ENCODE assay signal across 38 cellular contexts in the genomic region with DNA sequence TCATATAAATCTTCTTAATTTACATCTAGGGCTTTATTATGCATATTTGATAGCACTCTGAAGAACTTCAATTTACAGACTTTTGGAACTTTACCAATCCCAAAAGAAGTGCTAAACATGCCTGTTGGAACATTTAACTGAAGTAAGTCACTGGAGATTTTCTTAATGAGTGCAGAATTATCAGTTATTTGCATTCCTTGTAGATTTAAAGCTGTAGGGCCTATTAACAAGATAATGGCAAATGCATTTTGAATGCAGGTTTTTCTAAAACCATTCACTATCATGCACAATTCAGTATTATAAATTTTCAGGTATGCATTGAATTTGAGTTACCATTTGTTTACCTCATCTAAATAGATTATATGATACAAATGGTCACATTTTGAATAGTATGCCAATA.
"Had no signal": no experiment of that assay in that cellular context is flagged by ENCODE, and none has a peak within 500 bp of the region (broad histone marks: within the 10 kb centered on the region; RNA-seq: fewer than 3 reads in every experiment).

No MANE protein-coding gene starts in this region.

- H3K4me3 ChIP-seq: adrenal gland, ascending aorta, body of pancreas, breast epithelium, cardiac muscle cell had no signal

- H3K36me3 ChIP-seq: adrenal gland, ascending aorta, brain microvascular endothelial cell, breast epithelium, cardiac muscle cell had no signal

- ATAC-seq: activated naive CD4-positive, alpha-beta T cell treated with anti-CD3 and anti-CD28 coated beads, Interleukin-2, amount 50 U/mL, for 72 hours; activated naive CD8-positive, alpha-beta T cell treated with anti-CD3 and anti-CD28 coated beads, Interleukin-2, amount 50 U/mL, for 24 hours; activated T-cell treated with anti-CD3 and anti-CD28 coated beads, Interleukin-2, amount 50 U/mL, for 4 hours; activated T-cell treated with anti-CD3 and anti-CD28 coated beads, Interleukin-2, amount 50 U/mL, for 72 hours; activated T-helper 17 cell treated with anti-CD3 and anti-CD28 coated beads, Interleukin-2, amount 50 U/mL, for 72 hours; body of pancreas had no signal

- H3K4me1 Mint-ChIP-seq: activated naive CD4-positive, alpha-beta T cell treated with anti-CD3 and anti-CD28 coated beads, Interleukin-2, amount 10 ng/mL, durations not matched to agents 7 days and 5 days; activated naive CD4-positive, alpha-beta T cell treated with anti-CD3 and anti-CD28 coated beads, Interleukin-2, amount 50 U/mL, for 24 hours; activated naive CD8-positive, alpha-beta T cell treated with anti-CD3 and anti-CD28 coated beads for 36 hours; activated naive CD8-positive, alpha-beta T cell treated with anti-CD3 and anti-CD28 coated beads, Interleukin-2, amount 10 ng/mL, durations not matched to agents 7 days and 5 days; activated naive CD8-positive, alpha-beta T cell treated with anti-CD3 and anti-CD28 coated beads, Interleukin-2, amount 50 U/mL, for 24 hours; activated T-helper 17 cell treated with anti-CD3 and anti-CD28 coated beads, Interleukin-2, amount 50 U/mL, for 72 hours; brain; central memory CD8-positive, alpha-beta T cell had no signal

- H3K9me3 Mint-ChIP-seq: activated naive CD4-positive, alpha-beta T cell treated with anti-CD3 and anti-CD28 coated beads, Interleukin-2, amount 10 ng/mL, durations not matched to agents 7 days and 5 days; activated naive CD4-positive, alpha-beta T cell treated with anti-CD3 and anti-CD28 coated beads, Interleukin-2, amount 50 U/mL, for 24 hours; activated naive CD8-positive, alpha-beta T cell treated with anti-CD3 and anti-CD28 coated beads for 36 hours; activated naive CD8-positive, alpha-beta T cell treated with anti-CD3 and anti-CD28 coated beads, Interleukin-2, amount 10 ng/mL, durations not matched to agents 7 days and 5 days; activated naive CD8-positive, alpha-beta T cell treated with anti-CD3 and anti-CD28 coated beads, Interleukin-2, amount 50 U/mL, for 24 hours; activated T-cell treated with anti-CD3 and anti-CD28 coated beads, Interleukin-2, amount 50 U/mL, for 4 hours; activated T-helper 1 cell treated with anti-CD3 and anti-CD28 coated beads, Interleukin-12 subunit alpha, Interleukin-12 subunit beta, Interleukin-2, Interleukin-4 antibody, amounts not matched to agents 30 ng/mL and 10 ng/mL and 1 ng/mL, durations not matched to agents 14 hours and 24 hours and 36 hours had no signal

- H3K27ac Mint-ChIP-seq: activated naive CD4-positive, alpha-beta T cell treated with anti-CD3 and anti-CD28 coated beads for 36 hours; activated naive CD4-positive, alpha-beta T cell treated with anti-CD3 and anti-CD28 coated beads, Interleukin-2, amount 10 ng/mL, durations not matched to agents 7 days and 5 days; activated naive CD4-positive, alpha-beta T cell treated with anti-CD3 and anti-CD28 coated beads, Interleukin-2, amount 50 U/mL, for 24 hours; activated naive CD4-positive, alpha-beta T cell treated with anti-CD3 and anti-CD28 coated beads, Interleukin-2, amount 50 U/mL, for 72 hours; activated naive CD8-positive, alpha-beta T cell; activated naive CD8-positive, alpha-beta T cell treated with anti-CD3 and anti-CD28 coated beads for 36 hours; activated naive CD8-positive, alpha-beta T cell treated with anti-CD3 and anti-CD28 coated beads, Interleukin-2, amount 10 ng/mL, durations not matched to agents 7 days and 5 days; activated naive CD8-positive, alpha-beta T cell treated with anti-CD3 and anti-CD28 coated beads, Interleukin-2, amount 50 U/mL, for 24 hours; activated T-cell treated with anti-CD3 and anti-CD28 coated beads, Interleukin-2, amount 50 U/mL, for 24 hours; activated T-cell treated with anti-CD3 and anti-CD28 coated beads, Interleukin-2, amount 50 U/mL, for 72 hours; activated T-helper 1 cell treated with anti-CD3 and anti-CD28 coated beads, Interleukin-12 subunit alpha, Interleukin-12 subunit beta, Interleukin-2, Interleukin-4 antibody, amounts not matched to agents 30 ng/mL and 10 ng/mL and 1 ng/mL, durations not matched to agents 14 hours and 24 hours and 36 hours; activated T-helper 17 cell treated with anti-CD3 and anti-CD28 coated beads, Interleukin-2, amount 50 U/mL, for 72 hours; activated T-helper 2 cell treated with anti-CD3 and anti-CD28 coated beads, Interferon-gamma antibody, Interleukin-2, Interleukin-4, amounts not matched to agents 10 μg/mL and 5 μg/mL and 100 μg/mL, durations not matched to agents 14 hours and 24 hours and 36 hours; brain had no signal

- H3K27ac ChIP-seq: adrenal gland, ascending aorta, body of pancreas, brain microvascular endothelial cell, breast epithelium, cardiac muscle cell had no signal

- H3K27me3 Mint-ChIP-seq: activated naive CD4-positive, alpha-beta T cell treated with anti-CD3 and anti-CD28 coated beads, Interleukin-2, amount 10 ng/mL, durations not matched to agents 7 days and 5 days; activated naive CD4-positive, alpha-beta T cell treated with anti-CD3 and anti-CD28 coated beads, Interleukin-2, amount 50 U/mL, for 24 hours; activated naive CD8-positive, alpha-beta T cell; activated naive CD8-positive, alpha-beta T cell treated with anti-CD3 and anti-CD28 coated beads for 36 hours; activated naive CD8-positive, alpha-beta T cell treated with anti-CD3 and anti-CD28 coated beads, Interleukin-2, amount 10 ng/mL, durations not matched to agents 7 days and 5 days; activated naive CD8-positive, alpha-beta T cell treated with anti-CD3 and anti-CD28 coated beads, Interleukin-2, amount 50 U/mL, for 24 hours; activated T-cell treated with anti-CD3 and anti-CD28 coated beads, Interleukin-2, amount 50 U/mL, for 24 hours; activated T-helper 17 cell treated with anti-CD3 and anti-CD28 coated beads, Interleukin-2, amount 50 U/mL, for 72 hours; central memory CD8-positive, alpha-beta T cell had no signal

- H3K4me1 ChIP-seq: adrenal gland, ascending aorta, body of pancreas, breast epithelium had no signal

- DNase-seq: activated effector memory CD4-positive, alpha-beta T cell treated with anti-CD3 and anti-CD28 coated beads, Interleukin-2, amount 50 U/mL, for 16 hours; activated effector memory CD4-positive, alpha-beta T cell treated with Interleukin-2 at 50 U/mL for 16 hours; activated gamma-delta T cell; activated gamma-delta T cell treated with Interleukin-2 at 50 U/mL for 16 hours; activated naive CD4-positive, alpha-beta T cell; activated naive CD4-positive, alpha-beta T cell treated with anti-CD3 and anti-CD28 coated beads for 36 hours; activated naive CD4-positive, alpha-beta T cell treated with anti-CD3 and anti-CD28 coated beads, Interleukin-2, amount 10 ng/mL, durations not matched to agents 7 days and 5 days; activated naive CD4-positive, alpha-beta T cell treated with anti-CD3 and anti-CD28 coated beads, Interleukin-2, amount 50 U/mL, for 16 hours; activated naive CD4-positive, alpha-beta T cell treated with Interleukin-2 at 50 U/mL for 16 hours; activated naive CD8-positive, alpha-beta T cell treated with anti-CD3 and anti-CD28 coated beads for 36 hours; activated naive CD8-positive, alpha-beta T cell treated with anti-CD3 and anti-CD28 coated beads, Interleukin-2, amount 10 ng/mL, durations not matched to agents 7 days and 5 days; activated naive CD8-positive, alpha-beta T cell treated with anti-CD3 and anti-CD28 coated beads, Interleukin-2, amount 50 U/mL, for 24 hours; activated T-cell treated with anti-CD3 and anti-CD28 coated beads, Interleukin-2, amount 50 U/mL, for 1 hour; activated T-cell treated with anti-CD3 and anti-CD28 coated beads, Interleukin-2, amount 50 U/mL, for 24 hours; activated T-cell treated with anti-CD3 and anti-CD28 coated beads, Interleukin-2, amount 50 U/mL, for 4 hours; activated T-cell treated with anti-CD3 and anti-CD28 coated beads, Interleukin-2, amount 50 U/mL, for 48 hours; activated T-cell treated with anti-CD3 and anti-CD28 coated beads, Interleukin-2, amount 50 U/mL, for 72 hours; adrenal gland; amniotic stem cell; amygdala; anterior cingulate cortex; aorta; body of pancreas; brain microvascular endothelial cell; caudate nucleus; central memory CD4-positive, alpha-beta T cell; cerebellar nuclear complex had no signal

- H3K27me3 ChIP-seq: adrenal gland, ascending aorta, body of pancreas, brain microvascular endothelial cell, breast epithelium, cardiac muscle cell had no signal

- H3K4me3 Mint-ChIP-seq: activated naive CD4-positive, alpha-beta T cell treated with anti-CD3 and anti-CD28 coated beads for 36 hours; activated naive CD4-positive, alpha-beta T cell treated with anti-CD3 and anti-CD28 coated beads, Interleukin-2, amount 10 ng/mL, durations not matched to agents 7 days and 5 days; activated naive CD4-positive, alpha-beta T cell treated with anti-CD3 and anti-CD28 coated beads, Interleukin-2, amount 50 U/mL, for 24 hours; activated naive CD8-positive, alpha-beta T cell; activated naive CD8-positive, alpha-beta T cell treated with anti-CD3 and anti-CD28 coated beads for 36 hours; activated naive CD8-positive, alpha-beta T cell treated with anti-CD3 and anti-CD28 coated beads, Interleukin-2, amount 10 ng/mL, durations not matched to agents 7 days and 5 days; activated naive CD8-positive, alpha-beta T cell treated with anti-CD3 and anti-CD28 coated beads, Interleukin-2, amount 50 U/mL, for 24 hours; activated T-cell treated with anti-CD3 and anti-CD28 coated beads, Interleukin-2, amount 50 U/mL, for 24 hours; activated T-cell treated with anti-CD3 and anti-CD28 coated beads, Interleukin-2, amount 50 U/mL, for 4 hours; activated T-cell treated with anti-CD3 and anti-CD28 coated beads, Interleukin-2, amount 50 U/mL, for 72 hours; activated T-helper 1 cell treated with anti-CD3 and anti-CD28 coated beads, Interleukin-12 subunit alpha, Interleukin-12 subunit beta, Interleukin-2, Interleukin-4 antibody, amounts not matched to agents 30 ng/mL and 10 ng/mL and 1 ng/mL, durations not matched to agents 14 hours and 24 hours and 36 hours; activated T-helper 17 cell treated with anti-CD3 and anti-CD28 coated beads, Interleukin-2, amount 50 U/mL, for 72 hours; brain; central memory CD8-positive, alpha-beta T cell had no signal

- H3K36me3 Mint-ChIP-seq: activated naive CD4-positive, alpha-beta T cell treated with anti-CD3 and anti-CD28 coated beads, Interleukin-2, amount 10 ng/mL, durations not matched to agents 7 days and 5 days; activated naive CD4-positive, alpha-beta T cell treated with anti-CD3 and anti-CD28 coated beads, Interleukin-2, amount 50 U/mL, for 24 hours; activated naive CD4-positive, alpha-beta T cell treated with anti-CD3 and anti-CD28 coated beads, Interleukin-2, amount 50 U/mL, for 72 hours; activated naive CD8-positive, alpha-beta T cell; activated naive CD8-positive, alpha-beta T cell treated with anti-CD3 and anti-CD28 coated beads for 36 hours; activated naive CD8-positive, alpha-beta T cell treated with anti-CD3 and anti-CD28 coated beads, Interleukin-2, amount 10 ng/mL, durations not matched to agents 7 days and 5 days; brain had no signal
